Comparison of ENCODE assay signal across 12 cellular contexts in genomic region chr1:41500781-41501518, GRCh38. TPM values are rescaled to one million over a fixed set of nuclear protein-coding genes. Genes with fewer than 3 reads are reported as not detected.
DNase-seq lines count a peak whose midpoint lies in the region; ATAC-seq and TF ChIP-seq lines count a peak whose summit lies in the region.
"Had no signal": no experiment of that assay in that cellular context is flagged by ENCODE, and none has a peak within 500 bp of the region (broad histone marks: within the 10 kb centered on the region; RNA-seq: fewer than 3 reads in every experiment).

No MANE protein-coding gene starts in this region.

- no peak for TF ChIP-seq EP300 in transverse colon (IDR thresholded peaks at IDR 0.05; ENCODE audit: low read depth)

- H3K79me2 ChIP-seq in mammary epithelial cell (ENCODE audit: insufficient read depth, low read length) = no peaks in the 10 kb centered on the region

- 74% methylated on average over 6 of the region's 7 CpGs for WGBS in mammary epithelial cell (ENCODE audit: low coverage, missing lambda C conversion rate)
- 79 to 81% methylated on average over 5 of the region's 7 CpGs for WGBS in mesodermal cell (ENCODE audit: insufficient coverage in 2 of 2), 2 experiments
- 65% methylated on average over 7 of the region's 7 CpGs; no CpG with 5 or more reads in 1 of the 2 donors for WGBS in transverse colon (ENCODE audit: low coverage in 1 of 2), 2 donors
- WGBS in spleen, 5 donors = 86 to 94% (median 93%) methylated on average over 6 to 7 of the region's 7 CpGs

- H3K4me2 ChIP-seq in mammary epithelial cell (ENCODE audit: insufficient read depth, low read depth, low read length) = peak overlapping the region; percentile 55

- no peaks in the 10 kb centered on the region for H3K9me3 ChIP-seq in mammary epithelial cell (replicated peaks; ENCODE audit: insufficient read depth, low read length)
- H3K9me3 ChIP-seq in mesodermal cell (ENCODE audit: control insufficient read depth, low read length) = no peaks in the 10 kb centered on the region
- H3K9me3 ChIP-seq in transverse colon = no peaks in the 10 kb centered on the region
- H3K9me3 ChIP-seq in spleen = no peaks in the 10 kb centered on the region

- no peak overlapping the region for H2AFZ ChIP-seq in mammary epithelial cell (ENCODE audit: low read depth, low read length)

- peak overlapping the region; percentile 61 for H3K27ac ChIP-seq in mammary epithelial cell (ENCODE audit: insufficient read depth, low read depth, low read length)
- peak overlapping the region; percentile 36 for H3K27ac ChIP-seq in mesodermal cell (ENCODE audit: low read depth, low read length, severe bottlenecking)
- peak overlapping the region; percentile 78 to 85 (median 80) for H3K27ac ChIP-seq in transverse colon
- no peak overlapping the region for H3K27ac ChIP-seq in spleen

- TF ChIP-seq CTCF in mammary epithelial cell (conservative IDR thresholded peaks at IDR 0.05 in 1 of 2, IDR thresholded peaks at IDR 0.05 in 1 of 2; ENCODE audit: extremely low read depth in 1 of 2, insufficient read depth in 1 of 2, low read depth in 1 of 2, low read length in 2 of 2) (no peak), transverse colon (IDR thresholded peaks at IDR 0.05) (no peak), spleen (IDR thresholded peaks at IDR 0.05 in 8 of 11, conservative IDR thresholded peaks at IDR 0.05 in 3 of 11) (no peak)

- CTCF ChIA-PET in mammary epithelial cell (lab: Charles Lee; ENCODE audit: low non-redundant PET) = no interaction called here

- dilution Hi-C loops in mammary epithelial cell (cut with HindIII; ENCODE audit: low sequenced_read_pairs) = no loop called here

- no peaks in the 10 kb centered on the region for H3K36me3 ChIP-seq in mammary epithelial cell (ENCODE audit: insufficient read depth, low read length)
- H3K36me3 ChIP-seq in mesodermal cell (ENCODE audit: control insufficient read depth, insufficient read depth, low read length) = no peaks in the 10 kb centered on the region
- H3K36me3 ChIP-seq in transverse colon = no peaks in the 10 kb centered on the region
- H3K36me3 ChIP-seq in spleen = no peaks in the 10 kb centered on the region

- H3K9ac ChIP-seq in mammary epithelial cell (ENCODE audit: insufficient read depth, low read length) = peak overlapping the region; percentile 18

- intact Hi-C loops in mammary epithelial cell (cut with micrococcal nuclease) = loop anchor here (1.0 kb wide), 1 partner anchor 15 kb away; no protein-coding TSS in a partner anchor
- intact Hi-C loops in transverse colon (cut with DNase I; ENCODE audit: low total_unique reads) = no loop called here
- intact Hi-C loops in spleen (cut with DNase I; ENCODE audit: low total_unique reads) = no loop called here

- peak; percentile 29 for DNase-seq in NCI-H2171 treated with DMSO at 0.1 percent for 48 hours (lab: John Stamatoyannopoulos, UW)
- DNase-seq in NCI-H2171 (lab: John Stamatoyannopoulos, UW) = no peak
- peak; percentile 61 for DNase-seq in mammary epithelial cell
- no peak for DNase-seq in transverse colon
- DNase-seq in SKM-1 treated with dmso at 0.1 percent for 144 hours (lab: John Stamatoyannopoulos, UW; ENCODE audit: unreplicated experiment) = no peak
- DNase-seq in spleen = no peak
- DNase-seq: activated B cell treated with CpG ODN at 0.5 μM for 24 hours; activated T-cell treated with anti-CD3 and anti-CD28 coated beads, Interleukin-2, amount 50 U/mL, for 1 hour; NCI-H2227 treated with DMSO at 0.1 percent for 48 hours; stimulated activated naive B cell treated with anti-CD40 and anti-IgM and Interleukin-4, amounts not matched to agents 10 μg/mL and 1 μg/mL and 100 μg/mL, for 72 hours had no signal

- H3K4me1 ChIP-seq in mammary epithelial cell (ENCODE audit: insufficient read depth, low read length) (peaks cover 61% of the 10 kb centered on the region), mesodermal cell (ENCODE audit: control insufficient read depth, insufficient read depth, low read length, poor library complexity, severe bottlenecking) (peaks cover 22% of the 10 kb centered on the region), transverse colon (peaks cover 38 to 54% (median 50%) of the 10 kb centered on the region in 4 donors), spleen (peaks cover 0 to 32% (median 14%) of the 10 kb centered on the region in 6 donors)

- ATAC-seq in HG03039 (IDR thresholded peaks at IDR 0.05; ENCODE audit: unreplicated experiment) = no peak
- ATAC-seq: stimulated activated naive B cell treated with anti-CD40 and anti-IgM and Interleukin-4, amounts not matched to agents 10 μg/mL and 1 μg/mL and 100 μg/mL, for 72 hours had no signal

- H3K27me3 ChIP-seq in mammary epithelial cell (ENCODE audit: insufficient read depth, low read length) = no peaks in the 10 kb centered on the region
- H3K27me3 ChIP-seq in transverse colon = peaks cover 9% of the 10 kb centered on the region
- peaks cover 0 to 14% (median 9%) of the 10 kb centered on the region in 7 donors for H3K27me3 ChIP-seq in spleen (replicated peaks in 1 of 7)

- no peak for TF ChIP-seq POLR2A in transverse colon (IDR thresholded peaks at IDR 0.05)
- no peak for TF ChIP-seq POLR2A in spleen (IDR thresholded peaks at IDR 0.05)

- H4K20me1 ChIP-seq in mammary epithelial cell (ENCODE audit: insufficient read depth, low read length) = no peaks in the 10 kb centered on the region

- no peak overlapping the region for H3K4me3 ChIP-seq in mammary epithelial cell (replicated peaks in 1 of 3; ENCODE audit: insufficient read depth in 1 of 3, low read depth in 2 of 3, low read length in 3 of 3)
- no peak overlapping the region for H3K4me3 ChIP-seq in mesodermal cell (ENCODE audit: extremely low read depth, insufficient read depth, low read length, poor library complexity, severe bottlenecking)
- H3K4me3 ChIP-seq in transverse colon = no peak overlapping the region
- H3K4me3 ChIP-seq in spleen = no peak overlapping the region

- in situ Hi-C loops in mammary epithelial cell (cut with MboI; ENCODE audit: low sequenced_read_pairs in 2 of 2) (no loop called here), transverse colon (cut with MboI; ENCODE audit: low pct_ligation_motif_present in 1 of 4, low pct_unique_long_range_greater_than_20kb in 1 of 4, low sequenced_read_pairs in 3 of 4) (no loop called here)

- no TSS peak for BruUV-seq in mammary epithelial cell (replicated peaks; lab: Mats Ljungman, UMichigan)

RNA-seq across cellular contexts. Expression of gene EDN2, which starts 16.5 kb away (rescaled TPM):
- 1 to 10 TPM in 1 of 2 donors, under 1 TPM in 1; 0.56 to 1.3 TPM for total RNA-seq in mammary epithelial cell
- polyA plus RNA-seq in mammary epithelial cell = 1.4 TPM
- not detected for polyA minus RNA-seq in mammary epithelial cell
- not detected for polyA plus RNA-seq in mesodermal cell (2013, experiment 1 of 2)
- polyA plus RNA-seq in mesodermal cell (2013, experiment 2 of 2) = not detected
- 10 to 100 TPM in 2 of 4 donors, 1 to 10 TPM in 2; 3.8 to 15.7 (median 10.3) TPM for total RNA-seq in transverse colon
- not detected for total RNA-seq in spleen
- polyA plus RNA-seq in spleen = not detected
- total RNA-seq: activated B cell treated with CpG ODN at 0.5 μM for 24 hours had no signal

Comparison
In these comparisons a context has a peak if more than half of its experiments do, and no peak if none do; other contexts are left out.
1. DNase-seq: peak in NCI-H2171 treated with DMSO at 0.1 percent for 48 hours (single experiment) and mammary epithelial cell (single experiment); none in NCI-H2171 (single experiment), transverse colon (single experiment), SKM-1 treated with dmso at 0.1 percent for 144 hours (single experiment) and spleen (single experiment).
2. H3K27ac ChIP-seq: peak in mammary epithelial cell (single experiment), mesodermal cell (single experiment) and transverse colon (4 of 4); none in spleen (0 of 8).